In the genomic region with DNA sequence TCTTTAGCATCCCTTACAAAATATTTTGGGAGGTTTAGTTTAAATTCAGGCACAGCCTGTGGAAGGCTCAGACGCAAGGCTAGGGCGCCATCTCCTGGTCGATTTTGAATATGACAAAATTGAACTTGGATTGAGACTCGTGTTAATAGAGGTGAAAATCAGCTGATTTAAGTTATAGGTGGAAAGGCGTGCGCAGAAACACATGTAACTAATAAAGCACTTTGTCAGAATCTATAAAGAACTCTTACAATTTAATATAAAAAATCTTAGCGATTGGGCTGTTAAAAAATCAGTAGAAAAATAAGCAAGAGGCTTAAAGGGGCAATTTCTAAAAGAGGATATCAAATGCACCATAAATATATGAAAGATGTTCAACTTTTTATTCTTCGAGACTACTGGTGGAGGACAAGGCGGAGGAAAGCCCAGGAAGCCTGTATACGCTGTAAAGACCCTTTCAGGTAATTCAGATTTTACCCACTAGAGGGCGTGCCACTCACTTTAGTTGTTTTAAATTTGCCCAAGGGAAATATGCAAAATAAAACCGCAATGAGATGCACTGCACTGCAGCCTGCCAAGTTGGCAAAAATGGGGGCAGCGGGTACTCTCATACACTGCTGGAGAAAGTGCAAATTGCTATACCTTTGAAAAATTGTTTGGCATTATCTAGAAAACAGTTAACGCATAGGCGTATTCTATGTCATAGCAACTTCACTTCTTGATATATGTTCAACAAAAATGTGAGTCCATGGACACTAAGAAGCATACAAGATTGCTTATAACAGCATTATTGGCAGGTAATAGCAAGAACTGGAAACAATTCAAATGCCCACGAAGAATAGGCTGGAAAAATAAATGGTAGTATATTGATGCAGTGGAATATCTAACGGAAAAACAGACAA, we compare ENCODE assay signal across 1 cellular context.
TF ChIP-seq lines count a peak whose summit lies in the region.

No MANE protein-coding gene starts in this region.

TF ChIP-seq in K562, 482 proteins besides CTCF, POLR2A, EP300 and RAD21 (continued from another document and continues in another):
- TF ChIP-seq, protein P1, sequence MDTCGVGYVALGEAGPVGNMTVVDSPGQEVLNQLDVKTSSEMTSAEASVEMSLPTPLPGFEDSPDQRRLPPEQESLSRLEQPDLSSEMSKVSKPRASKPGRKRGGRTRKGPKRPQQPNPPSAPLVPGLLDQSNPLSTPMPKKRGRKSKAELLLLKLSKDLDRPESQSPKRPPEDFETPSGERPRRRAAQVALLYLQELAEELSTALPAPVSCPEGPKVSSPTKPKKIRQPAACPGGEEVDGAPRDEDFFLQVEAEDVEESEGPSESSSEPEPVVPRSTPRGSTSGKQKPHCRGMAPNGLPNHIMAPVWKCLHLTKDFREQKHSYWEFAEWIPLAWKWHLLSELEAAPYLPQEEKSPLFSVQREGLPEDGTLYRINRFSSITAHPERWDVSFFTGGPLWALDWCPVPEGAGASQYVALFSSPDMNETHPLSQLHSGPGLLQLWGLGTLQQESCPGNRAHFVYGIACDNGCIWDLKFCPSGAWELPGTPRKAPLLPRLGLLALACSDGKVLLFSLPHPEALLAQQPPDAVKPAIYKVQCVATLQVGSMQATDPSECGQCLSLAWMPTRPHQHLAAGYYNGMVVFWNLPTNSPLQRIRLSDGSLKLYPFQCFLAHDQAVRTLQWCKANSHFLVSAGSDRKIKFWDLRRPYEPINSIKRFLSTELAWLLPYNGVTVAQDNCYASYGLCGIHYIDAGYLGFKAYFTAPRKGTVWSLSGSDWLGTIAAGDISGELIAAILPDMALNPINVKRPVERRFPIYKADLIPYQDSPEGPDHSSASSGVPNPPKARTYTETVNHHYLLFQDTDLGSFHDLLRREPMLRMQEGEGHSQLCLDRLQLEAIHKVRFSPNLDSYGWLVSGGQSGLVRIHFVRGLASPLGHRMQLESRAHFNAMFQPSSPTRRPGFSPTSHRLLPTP (IDR thresholded peaks at IDR 0.05; ENCODE audit: borderline replicate concordance, extremely low read depth, insufficient read length), result no peak
- TF ChIP-seq NCOA4 (IDR thresholded peaks at IDR 0.05; ENCODE audit: partially characterized antibody) (no peak), TCF7 (IDR thresholded peaks at IDR 0.05; ENCODE audit: borderline replicate concordance) (no peak), BDP1 (IDR thresholded peaks at IDR 0.05; ENCODE audit: insufficient read depth, insufficient read length) (no peak), MAFG (tag; conservative IDR thresholded peaks at IDR 0.05) (no peak), ZNF780A (CRISPR knock-in tag; IDR thresholded peaks at IDR 0.05) (no peak), HNRNPH1 (optimal IDR thresholded peaks at IDR 0.05; ENCODE audit: low read depth, low read length) (no peak), PCBP1 (IDR thresholded peaks at IDR 0.05; ENCODE audit: low read depth, low read length, poor library complexity, severe bottlenecking) (no peak), MYC (IDR thresholded peaks at IDR 0.05; ENCODE audit: low read depth, low read length) (0 out of 2 replicates have a peak, but pooled peaks have one; percentile 26), MYC (CRISPR knock-in tag; IDR thresholded peaks at IDR 0.05; ENCODE audit: borderline replicate concordance, low read depth) (no peak), ZNF232 (CRISPR knock-in tag; IDR thresholded peaks at IDR 0.05) (no peak), SP1 (CRISPR knock-in tag; IDR thresholded peaks at IDR 0.05) (no peak), ZNF224 (CRISPR knock-in tag; IDR thresholded peaks at IDR 0.05) (no peak), GABPB2 (CRISPR knock-in tag; conservative IDR thresholded peaks at IDR 0.05) (no peak), GTF2E2 (tag; IDR thresholded peaks at IDR 0.05) (no peak), ZNF707 (CRISPR knock-in tag; conservative IDR thresholded peaks at IDR 0.05) (no peak), DNMT1 (IDR thresholded peaks at IDR 0.05) (peak; percentile 41; the same call in 1 of the 2 replicates), TCFL5 (CRISPR knock-in tag; conservative IDR thresholded peaks at IDR 0.05) (no peak), ELF1 (tag; IDR thresholded peaks at IDR 0.05) (0 out of 2 replicates have a peak, but pooled peaks have one; percentile 41), ZNF274 (IDR thresholded peaks at IDR 0.05; ENCODE audit: borderline replicate concordance, low read depth, low read length) (no peak), POLR2B (IDR thresholded peaks at IDR 0.05; ENCODE audit: low read depth, partially characterized antibody) (no peak), BHLHE40 (IDR thresholded peaks at IDR 0.05; ENCODE audit: low read length) (no peak), ZNF184 (CRISPR knock-in tag; IDR thresholded peaks at IDR 0.05) (no peak), GABPA (tag; conservative IDR thresholded peaks at IDR 0.05; ENCODE audit: low read depth) (0 out of 2 replicates have a peak, but pooled peaks have one; percentile 10), ZNF41 (CRISPR knock-in tag; conservative IDR thresholded peaks at IDR 0.05) (no peak), C11orf30 (IDR thresholded peaks at IDR 0.05; ENCODE audit: low read depth) (no peak), SMAD3 (CRISPR knock-in tag; conservative IDR thresholded peaks at IDR 0.05) (no peak), PHF21A (IDR thresholded peaks at IDR 0.05; ENCODE audit: borderline replicate concordance, low read depth) (no peak), TAL1 (IDR thresholded peaks at IDR 0.05) (no peak), ZNF311 (CRISPR knock-in tag; IDR thresholded peaks at IDR 0.05) (no peak), ZC3H4 (CRISPR knock-in tag; IDR thresholded peaks at IDR 0.05; ENCODE audit: borderline replicate concordance) (no peak), TAF1 (IDR thresholded peaks at IDR 0.05; ENCODE audit: control insufficient read depth, extremely low read depth, insufficient read depth, low read length, severe bottlenecking) (no peak), ESRRA (IDR thresholded peaks at IDR 0.05; ENCODE audit: borderline replicate concordance, low read depth) (peak; percentile 30; the same call in 1 of the 2 replicates), SMC3 (conservative IDR thresholded peaks at IDR 0.05; ENCODE audit: insufficient read depth, low read depth, low read length) (peak; percentile 76)
- TF ChIP-seq, protein P2, sequence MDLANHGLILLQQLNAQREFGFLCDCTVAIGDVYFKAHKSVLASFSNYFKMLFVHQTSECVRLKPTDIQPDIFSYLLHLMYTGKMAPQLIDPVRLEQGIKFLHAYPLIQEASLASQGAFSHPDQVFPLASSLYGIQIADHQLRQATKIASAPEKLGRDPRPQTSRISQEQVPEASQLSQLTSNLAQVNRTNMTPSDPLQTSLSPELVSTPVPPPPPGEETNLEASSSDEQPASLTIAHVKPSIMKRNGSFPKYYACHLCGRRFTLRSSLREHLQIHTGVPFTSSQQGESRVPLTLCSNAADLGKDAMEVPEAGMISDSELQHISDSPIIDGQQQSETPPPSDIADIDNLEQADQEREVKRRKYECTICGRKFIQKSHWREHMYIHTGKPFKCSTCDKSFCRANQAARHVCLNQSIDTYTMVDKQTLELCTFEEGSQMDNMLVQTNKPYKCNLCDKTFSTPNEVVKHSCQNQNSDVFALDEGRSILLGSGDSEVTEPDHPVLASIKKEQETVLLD (IDR thresholded peaks at IDR 0.05), result no peak
- TF ChIP-seq, protein P3, sequence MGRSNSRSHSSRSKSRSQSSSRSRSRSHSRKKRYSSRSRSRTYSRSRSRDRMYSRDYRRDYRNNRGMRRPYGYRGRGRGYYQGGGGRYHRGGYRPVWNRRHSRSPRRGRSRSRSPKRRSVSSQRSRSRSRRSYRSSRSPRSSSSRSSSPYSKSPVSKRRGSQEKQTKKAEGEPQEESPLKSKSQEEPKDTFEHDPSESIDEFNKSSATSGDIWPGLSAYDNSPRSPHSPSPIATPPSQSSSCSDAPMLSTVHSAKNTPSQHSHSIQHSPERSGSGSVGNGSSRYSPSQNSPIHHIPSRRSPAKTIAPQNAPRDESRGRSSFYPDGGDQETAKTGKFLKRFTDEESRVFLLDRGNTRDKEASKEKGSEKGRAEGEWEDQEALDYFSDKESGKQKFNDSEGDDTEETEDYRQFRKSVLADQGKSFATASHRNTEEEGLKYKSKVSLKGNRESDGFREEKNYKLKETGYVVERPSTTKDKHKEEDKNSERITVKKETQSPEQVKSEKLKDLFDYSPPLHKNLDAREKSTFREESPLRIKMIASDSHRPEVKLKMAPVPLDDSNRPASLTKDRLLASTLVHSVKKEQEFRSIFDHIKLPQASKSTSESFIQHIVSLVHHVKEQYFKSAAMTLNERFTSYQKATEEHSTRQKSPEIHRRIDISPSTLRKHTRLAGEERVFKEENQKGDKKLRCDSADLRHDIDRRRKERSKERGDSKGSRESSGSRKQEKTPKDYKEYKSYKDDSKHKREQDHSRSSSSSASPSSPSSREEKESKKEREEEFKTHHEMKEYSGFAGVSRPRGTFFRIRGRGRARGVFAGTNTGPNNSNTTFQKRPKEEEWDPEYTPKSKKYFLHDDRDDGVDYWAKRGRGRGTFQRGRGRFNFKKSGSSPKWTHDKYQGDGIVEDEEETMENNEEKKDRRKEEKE (IDR thresholded peaks at IDR 0.05; ENCODE audit: borderline replicate concordance in 1 of 2, control insufficient read depth in 1 of 2, low read depth in 2 of 2, low read length in 1 of 2), result no peak
- TF ChIP-seq, protein P4, sequence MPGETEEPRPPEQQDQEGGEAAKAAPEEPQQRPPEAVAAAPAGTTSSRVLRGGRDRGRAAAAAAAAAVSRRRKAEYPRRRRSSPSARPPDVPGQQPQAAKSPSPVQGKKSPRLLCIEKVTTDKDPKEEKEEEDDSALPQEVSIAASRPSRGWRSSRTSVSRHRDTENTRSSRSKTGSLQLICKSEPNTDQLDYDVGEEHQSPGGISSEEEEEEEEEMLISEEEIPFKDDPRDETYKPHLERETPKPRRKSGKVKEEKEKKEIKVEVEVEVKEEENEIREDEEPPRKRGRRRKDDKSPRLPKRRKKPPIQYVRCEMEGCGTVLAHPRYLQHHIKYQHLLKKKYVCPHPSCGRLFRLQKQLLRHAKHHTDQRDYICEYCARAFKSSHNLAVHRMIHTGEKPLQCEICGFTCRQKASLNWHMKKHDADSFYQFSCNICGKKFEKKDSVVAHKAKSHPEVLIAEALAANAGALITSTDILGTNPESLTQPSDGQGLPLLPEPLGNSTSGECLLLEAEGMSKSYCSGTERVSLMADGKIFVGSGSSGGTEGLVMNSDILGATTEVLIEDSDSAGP (CRISPR knock-in tag; IDR thresholded peaks at IDR 0.05), result no peak
- TF ChIP-seq, protein P5, sequence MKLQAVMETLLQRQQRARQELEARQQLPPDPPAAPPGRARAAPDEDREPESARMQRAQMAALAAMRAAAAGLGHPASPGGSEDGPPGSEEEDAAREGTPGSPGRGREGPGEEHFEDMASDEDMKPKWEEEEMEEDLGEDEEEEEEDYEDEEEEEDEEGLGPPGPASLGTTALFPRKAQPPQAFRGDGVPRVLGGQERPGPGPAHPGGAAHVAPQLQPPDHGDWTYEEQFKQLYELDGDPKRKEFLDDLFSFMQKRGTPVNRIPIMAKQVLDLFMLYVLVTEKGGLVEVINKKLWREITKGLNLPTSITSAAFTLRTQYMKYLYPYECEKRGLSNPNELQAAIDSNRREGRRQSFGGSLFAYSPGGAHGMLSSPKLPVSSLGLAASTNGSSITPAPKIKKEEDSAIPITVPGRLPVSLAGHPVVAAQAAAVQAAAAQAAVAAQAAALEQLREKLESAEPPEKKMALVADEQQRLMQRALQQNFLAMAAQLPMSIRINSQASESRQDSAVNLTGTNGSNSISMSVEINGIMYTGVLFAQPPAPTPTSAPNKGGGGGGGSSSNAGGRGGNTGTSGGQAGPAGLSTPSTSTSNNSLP (IDR thresholded peaks at IDR 0.05; ENCODE audit: borderline replicate concordance, low read depth, low read length), result 0 out of 2 replicates have a peak, but pooled peaks have one; percentile 38
- TF ChIP-seq, protein P6, sequence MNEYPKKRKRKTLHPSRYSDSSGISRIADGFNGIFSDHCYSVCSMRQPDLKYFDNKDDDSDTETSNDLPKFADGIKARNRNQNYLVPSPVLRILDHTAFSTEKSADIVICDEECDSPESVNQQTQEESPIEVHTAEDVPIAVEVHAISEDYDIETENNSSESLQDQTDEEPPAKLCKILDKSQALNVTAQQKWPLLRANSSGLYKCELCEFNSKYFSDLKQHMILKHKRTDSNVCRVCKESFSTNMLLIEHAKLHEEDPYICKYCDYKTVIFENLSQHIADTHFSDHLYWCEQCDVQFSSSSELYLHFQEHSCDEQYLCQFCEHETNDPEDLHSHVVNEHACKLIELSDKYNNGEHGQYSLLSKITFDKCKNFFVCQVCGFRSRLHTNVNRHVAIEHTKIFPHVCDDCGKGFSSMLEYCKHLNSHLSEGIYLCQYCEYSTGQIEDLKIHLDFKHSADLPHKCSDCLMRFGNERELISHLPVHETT (CRISPR knock-in tag; conservative IDR thresholded peaks at IDR 0.05 in 1 of 2, IDR thresholded peaks at IDR 0.05 in 1 of 2), result 0 out of 4 replicates have a peak, but pooled peaks of 1 of the 2 experiments have one; percentile 29
- TF ChIP-seq, protein P7, sequence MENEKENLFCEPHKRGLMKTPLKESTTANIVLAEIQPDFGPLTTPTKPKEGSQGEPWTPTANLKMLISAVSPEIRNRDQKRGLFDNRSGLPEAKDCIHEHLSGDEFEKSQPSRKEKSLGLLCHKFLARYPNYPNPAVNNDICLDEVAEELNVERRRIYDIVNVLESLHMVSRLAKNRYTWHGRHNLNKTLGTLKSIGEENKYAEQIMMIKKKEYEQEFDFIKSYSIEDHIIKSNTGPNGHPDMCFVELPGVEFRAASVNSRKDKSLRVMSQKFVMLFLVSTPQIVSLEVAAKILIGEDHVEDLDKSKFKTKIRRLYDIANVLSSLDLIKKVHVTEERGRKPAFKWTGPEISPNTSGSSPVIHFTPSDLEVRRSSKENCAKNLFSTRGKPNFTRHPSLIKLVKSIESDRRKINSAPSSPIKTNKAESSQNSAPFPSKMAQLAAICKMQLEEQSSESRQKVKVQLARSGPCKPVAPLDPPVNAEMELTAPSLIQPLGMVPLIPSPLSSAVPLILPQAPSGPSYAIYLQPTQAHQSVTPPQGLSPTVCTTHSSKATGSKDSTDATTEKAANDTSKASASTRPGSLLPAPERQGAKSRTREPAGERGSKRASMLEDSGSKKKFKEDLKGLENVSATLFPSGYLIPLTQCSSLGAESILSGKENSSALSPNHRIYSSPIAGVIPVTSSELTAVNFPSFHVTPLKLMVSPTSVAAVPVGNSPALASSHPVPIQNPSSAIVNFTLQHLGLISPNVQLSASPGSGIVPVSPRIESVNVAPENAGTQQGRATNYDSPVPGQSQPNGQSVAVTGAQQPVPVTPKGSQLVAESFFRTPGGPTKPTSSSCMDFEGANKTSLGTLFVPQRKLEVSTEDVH (IDR thresholded peaks at IDR 0.05; ENCODE audit: low read depth, partially characterized antibody), result no peak
- TF ChIP-seq, protein P8, sequence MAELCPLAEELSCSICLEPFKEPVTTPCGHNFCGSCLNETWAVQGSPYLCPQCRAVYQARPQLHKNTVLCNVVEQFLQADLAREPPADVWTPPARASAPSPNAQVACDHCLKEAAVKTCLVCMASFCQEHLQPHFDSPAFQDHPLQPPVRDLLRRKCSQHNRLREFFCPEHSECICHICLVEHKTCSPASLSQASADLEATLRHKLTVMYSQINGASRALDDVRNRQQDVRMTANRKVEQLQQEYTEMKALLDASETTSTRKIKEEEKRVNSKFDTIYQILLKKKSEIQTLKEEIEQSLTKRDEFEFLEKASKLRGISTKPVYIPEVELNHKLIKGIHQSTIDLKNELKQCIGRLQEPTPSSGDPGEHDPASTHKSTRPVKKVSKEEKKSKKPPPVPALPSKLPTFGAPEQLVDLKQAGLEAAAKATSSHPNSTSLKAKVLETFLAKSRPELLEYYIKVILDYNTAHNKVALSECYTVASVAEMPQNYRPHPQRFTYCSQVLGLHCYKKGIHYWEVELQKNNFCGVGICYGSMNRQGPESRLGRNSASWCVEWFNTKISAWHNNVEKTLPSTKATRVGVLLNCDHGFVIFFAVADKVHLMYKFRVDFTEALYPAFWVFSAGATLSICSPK (IDR thresholded peaks at IDR 0.05; ENCODE audit: borderline replicate concordance), result no peak
